In the genomic region with DNA sequence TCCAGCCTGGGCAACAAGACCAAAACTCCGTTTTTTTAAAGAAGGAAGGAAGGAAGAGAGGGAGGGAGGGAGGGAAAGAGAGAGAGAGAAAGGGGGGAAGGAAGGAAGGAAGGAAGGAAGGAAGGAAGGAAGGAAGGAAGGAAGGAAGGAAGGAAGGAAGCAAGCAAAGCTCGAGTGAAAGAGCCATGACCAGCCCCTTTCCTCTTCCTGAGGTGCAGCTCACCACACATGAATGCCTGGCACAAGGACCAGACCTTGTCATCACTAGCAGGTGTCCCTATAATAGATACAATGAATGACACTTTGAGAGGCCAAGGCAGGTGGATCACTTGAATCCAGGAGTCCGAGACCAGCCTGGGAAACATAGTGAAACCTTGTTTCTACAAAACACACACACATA, we compare ENCODE assay signal across 26 cellular contexts.
"Had no signal": no experiment of that assay in that cellular context is flagged by ENCODE, and none has a peak within 500 bp of the region (broad histone marks: within the 10 kb centered on the region; RNA-seq: fewer than 3 reads in every experiment).

No MANE protein-coding gene starts in this region.

- ATAC-seq: left lobe of liver; natural killer cell; right lobe of liver; stimulated activated memory B cell treated with anti-CD40 and anti-IgM and Interleukin-4, amounts not matched to agents 10 μg/mL and 1 μg/mL and 100 μg/mL, for 72 hours; stimulated activated naive CD8-positive, alpha-beta T cell treated with anti-CD3 and anti-CD28 coated beads, Interleukin-15, amount 100 ng/mL, for 72 hours had no signal

- H3K27ac ChIP-seq: heart right ventricle, hepatocyte, neural progenitor cell, neutrophil, parathyroid adenoma, right lobe of liver, tibial nerve, upper lobe of left lung, vagina had no signal

- H3K4me3 ChIP-seq: heart right ventricle, hepatocyte, lung, neural progenitor cell, right lobe of liver, smooth muscle cell, tibial nerve, upper lobe of left lung, vagina had no signal

- DNase-seq: heart right ventricle; islet precursor cell; naive B cell; natural killer cell; nephron progenitor cell; occipital lobe; retina; right lobe of liver; stimulated activated CD4-positive, alpha-beta T cell treated with anti-CD3 and anti-CD28 coated beads, Interleukin-1b, Interleukin-23, amount 100 ng/mL, for 48 hours; stimulated activated CD4-positive, alpha-beta T cell treated with anti-CD3 and anti-CD28 coated beads, Interleukin-2, amount 100 ng/mL, for 48 hours; stimulated activated CD4-positive, alpha-beta T cell treated with anti-CD3 and anti-CD28 coated beads, Interleukin-4, amount 100 ng/mL, for 4 hours; stimulated activated CD8-positive, alpha-beta memory T cell treated with anti-CD3 and anti-CD28 coated beads, Interleukin-4, amount 100 ng/mL, for 48 hours; stimulated activated naive CD4-positive, alpha-beta T cell treated with Interleukin-2 at 50 U/mL for 16 hours; stimulated activated naive CD8-positive, alpha-beta T cell treated with anti-CD3 and anti-CD28 coated beads, Interleukin-15, amount 100 ng/mL, for 72 hours; substantia nigra; upper lobe of left lung had no signal

- H3K4me1 ChIP-seq: neural progenitor cell, parathyroid adenoma had no signal

- H3K36me3 ChIP-seq: heart right ventricle, neural progenitor cell, neutrophil, right lobe of liver, upper lobe of left lung, vagina had no signal

- H3K9me3 ChIP-seq: heart right ventricle, neutrophil, right lobe of liver, tibial nerve, upper lobe of left lung, vagina had no signal

- H3K27me3 ChIP-seq: heart right ventricle, hepatocyte, neural progenitor cell, neutrophil, right lobe of liver, tibial nerve, upper lobe of left lung, vagina had no signal
